18 cellular contexts compared by ENCODE assay signal in the genomic region with DNA sequence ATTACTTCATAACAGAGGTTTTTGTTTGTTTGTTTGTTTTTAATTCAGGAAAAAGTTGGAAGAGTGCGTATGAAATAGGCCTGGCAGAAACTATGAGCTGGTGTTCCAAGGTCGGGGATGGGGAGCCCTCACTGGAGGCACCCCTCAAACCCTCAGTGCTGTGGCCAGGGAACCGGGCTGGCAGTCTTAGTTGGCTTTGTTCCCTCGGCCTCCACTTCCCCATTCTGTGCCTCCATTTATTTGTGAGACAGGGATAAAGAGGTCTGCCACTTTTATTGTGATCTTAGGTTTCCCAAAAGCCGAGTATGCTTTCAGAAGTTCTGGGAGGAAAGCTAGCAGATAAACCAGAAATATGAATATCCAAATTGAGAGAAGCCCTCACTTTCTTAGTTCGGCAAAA. TPM values are rescaled to one million over a fixed set of nuclear protein-coding genes. Genes with fewer than 3 reads are reported as not detected.
A peak's percentile ranks its signal among the peaks of the same experiment; 100 is the strongest.
DNase-seq lines count a peak whose midpoint lies in the region; ATAC-seq lines count a peak whose summit lies in the region.
"Had no signal": no experiment of that assay in that cellular context is flagged by ENCODE, and none has a peak within 500 bp of the region (broad histone marks: within the 10 kb centered on the region; RNA-seq: fewer than 3 reads in every experiment).

No MANE protein-coding gene starts in this region.

- H3K27ac Mint-ChIP-seq in activated CD8-positive, alpha-beta memory T cell treated with anti-CD3 and anti-CD28 coated beads, Interleukin-2, amount 10 ng/mL, durations not matched to agents 7 days and 5 days, result peak overlapping the region; percentile 69
- peak overlapping the region in 2 of 3 donors; percentile 73 to 82 for H3K27ac Mint-ChIP-seq in IgD-negative memory B cell
- peak overlapping the region; percentile 80 for H3K27ac Mint-ChIP-seq in dendritic cell treated with granulocyte-macrophage colony-stimulating factor and Interleukin-4, amounts not matched to agents 40 ng/mL and 50 ng/mL, for 4 days

- H3K9me3 ChIP-seq in skeletal muscle tissue (ENCODE audit: control insufficient read depth in 3 of 3, low read length in 3 of 3), result no peaks in the 10 kb centered on the region
- H3K9me3 ChIP-seq: mucosa of descending colon, tibial artery had no signal

- H3K36me3 Mint-ChIP-seq in activated CD8-positive, alpha-beta memory T cell treated with anti-CD3 and anti-CD28 coated beads, Interleukin-2, amount 10 ng/mL, durations not matched to agents 7 days and 5 days, result peaks cover 11% of the 10 kb centered on the region
- peaks cover 5% of the 10 kb centered on the region for H3K36me3 Mint-ChIP-seq in IgD-negative memory B cell
- peaks cover 82% of the 10 kb centered on the region for H3K36me3 Mint-ChIP-seq in dendritic cell treated with granulocyte-macrophage colony-stimulating factor and Interleukin-4, amounts not matched to agents 40 ng/mL and 50 ng/mL, for 4 days (ENCODE audit: low read depth)

- H3K4me3 Mint-ChIP-seq in activated CD8-positive, alpha-beta memory T cell treated with anti-CD3 and anti-CD28 coated beads, Interleukin-2, amount 10 ng/mL, durations not matched to agents 7 days and 5 days, result no peak overlapping the region
- H3K4me3 Mint-ChIP-seq in IgD-negative memory B cell, result peak overlapping the region in 2 of 4 donors; percentile 64
- no peak overlapping the region for H3K4me3 Mint-ChIP-seq in dendritic cell treated with granulocyte-macrophage colony-stimulating factor and Interleukin-4, amounts not matched to agents 40 ng/mL and 50 ng/mL, for 4 days

- H3K4me1 ChIP-seq in skeletal muscle tissue (ENCODE audit: control insufficient read depth in 3 of 3, insufficient read depth in 3 of 3, low read length in 3 of 3), result peaks cover 81 to 88% (median 86%) of the 10 kb centered on the region in 3 donors

- CTCF ChIA-PET in activated CD8-positive, alpha-beta memory T cell treated with anti-CD3 and anti-CD28 coated beads, Interleukin-2, amount 10 ng/mL, durations not matched to agents 7 days and 5 days (lab: Charles Lee), result interaction anchor here (1.1 to 1.7 kb wide), 7 partner anchors 10 to 471 kb away, joined by 3 to 8 read pairs (median 4); a partner anchor contains a TSS

- peak overlapping the region; percentile 82 for H3K27ac ChIP-seq in skeletal muscle tissue (ENCODE audit: low read depth, low read length)

- intact Hi-C loops in dendritic cell treated with granulocyte-macrophage colony-stimulating factor and Interleukin-4, amounts not matched to agents 40 ng/mL and 50 ng/mL, for 4 days (cut with micrococcal nuclease), result no loop called here

- no peaks in the 10 kb centered on the region for H3K9me3 Mint-ChIP-seq in activated CD8-positive, alpha-beta memory T cell treated with anti-CD3 and anti-CD28 coated beads, Interleukin-2, amount 10 ng/mL, durations not matched to agents 7 days and 5 days (ENCODE audit: low read depth)
- no peaks in the 10 kb centered on the region for H3K9me3 Mint-ChIP-seq in IgD-negative memory B cell
- no peaks in the 10 kb centered on the region for H3K9me3 Mint-ChIP-seq in dendritic cell treated with granulocyte-macrophage colony-stimulating factor and Interleukin-4, amounts not matched to agents 40 ng/mL and 50 ng/mL, for 4 days

- no peak for DNase-seq in activated CD8-positive, alpha-beta memory T cell treated with anti-CD3 and anti-CD28 coated beads, Interleukin-2, amount 10 ng/mL, durations not matched to agents 7 days and 5 days
- no peak for DNase-seq in activated CD8-positive, alpha-beta memory T cell treated with anti-CD3 and anti-CD28 coated beads for 24 hours
- DNase-seq in superior temporal gyrus (ENCODE audit: extremely low spot score) (no peak), AG20443 (ENCODE audit: low spot score) (no peak), AML-193 (lab: John Stamatoyannopoulos, UW) (no peak)
- DNase-seq: ACHN; activated T-cell treated with anti-CD3 and anti-CD28 coated beads, Interleukin-2, amount 50 U/mL, for 1 hour; amniotic stem cell; glutamatergic neuron; mucosa of descending colon; NCI-H2029; NCI-H524 treated with DMSO at 0.1 percent for 48 hours; T-helper 2 cell; tibial artery had no signal

- no peak for ATAC-seq in activated CD8-positive, alpha-beta memory T cell treated with anti-CD3 and anti-CD28 coated beads, Interleukin-2, amount 10 ng/mL, durations not matched to agents 7 days and 5 days
- ATAC-seq: mucosa of descending colon had no signal

- no peaks in the 10 kb centered on the region for H3K27me3 ChIP-seq in skeletal muscle tissue (ENCODE audit: control insufficient read depth in 3 of 3, insufficient read depth in 3 of 3, low read length in 3 of 3)
- H3K27me3 ChIP-seq: tibial artery had no signal

- peaks cover 83% of the 10 kb centered on the region for H3K4me1 Mint-ChIP-seq in activated CD8-positive, alpha-beta memory T cell treated with anti-CD3 and anti-CD28 coated beads, Interleukin-2, amount 10 ng/mL, durations not matched to agents 7 days and 5 days
- peaks cover 52 to 67% (median 54%) of the 10 kb centered on the region in 3 donors for H3K4me1 Mint-ChIP-seq in IgD-negative memory B cell
- peaks cover 78% of the 10 kb centered on the region for H3K4me1 Mint-ChIP-seq in dendritic cell treated with granulocyte-macrophage colony-stimulating factor and Interleukin-4, amounts not matched to agents 40 ng/mL and 50 ng/mL, for 4 days (ENCODE audit: low read depth)

- peak overlapping the region in 2 of 3 donors; percentile 3 to 97 for H3K9ac ChIP-seq in skeletal muscle tissue (ENCODE audit: low read depth in 1 of 3, low read length in 3 of 3)

- H3K36me3 ChIP-seq in skeletal muscle tissue (ENCODE audit: control insufficient read depth in 3 of 3, insufficient read depth in 3 of 3, low read length in 3 of 3), result peaks cover 7 to 17% (median 16%) of the 10 kb centered on the region in 3 donors

- H3K27me3 Mint-ChIP-seq in activated CD8-positive, alpha-beta memory T cell treated with anti-CD3 and anti-CD28 coated beads, Interleukin-2, amount 10 ng/mL, durations not matched to agents 7 days and 5 days, result no peaks in the 10 kb centered on the region
- H3K27me3 Mint-ChIP-seq in IgD-negative memory B cell, result no peaks in the 10 kb centered on the region
- H3K27me3 Mint-ChIP-seq in dendritic cell treated with granulocyte-macrophage colony-stimulating factor and Interleukin-4, amounts not matched to agents 40 ng/mL and 50 ng/mL, for 4 days, result no peaks in the 10 kb centered on the region

- peak overlapping the region in 1 of 3 donors; percentile 95 for H3K4me3 ChIP-seq in skeletal muscle tissue (ENCODE audit: low read length in 3 of 3)
- H3K4me3 ChIP-seq: mucosa of descending colon had no signal

RNA-seq across cellular contexts. Expression of a gene that starts 5.7 kb away (rescaled TPM):
- 10 to 100 TPM; 23.3 to 30.8 TPM for total RNA-seq in activated CD8-positive, alpha-beta memory T cell treated with anti-CD3 and anti-CD28 coated beads, Interleukin-2, amount 10 ng/mL, durations not matched to agents 7 days and 5 days
- polyA plus RNA-seq in IgD-negative memory B cell, result 11.4 TPM
- total RNA-seq in skeletal muscle tissue, result 42.8 TPM

RNA-seq across cellular contexts. Expression of a gene that starts 7.8 kb away (rescaled TPM):
- 10 to 100 TPM; 36.5 to 55.9 TPM for total RNA-seq in activated CD8-positive, alpha-beta memory T cell treated with anti-CD3 and anti-CD28 coated beads, Interleukin-2, amount 10 ng/mL, durations not matched to agents 7 days and 5 days
- 21.1 TPM for polyA plus RNA-seq in IgD-negative memory B cell
- total RNA-seq in skeletal muscle tissue, result 14.6 TPM

RNA-seq across cellular contexts. Expression of a gene that starts 59.6 kb away (rescaled TPM):
- 100 to 1,000 TPM in 1 of 2 experiments, 10 to 100 TPM in 1; 68.7 to 103 TPM for total RNA-seq in activated CD8-positive, alpha-beta memory T cell treated with anti-CD3 and anti-CD28 coated beads, Interleukin-2, amount 10 ng/mL, durations not matched to agents 7 days and 5 days
- 173 TPM for polyA plus RNA-seq in IgD-negative memory B cell
- 1.0 TPM for total RNA-seq in skeletal muscle tissue
- total RNA-seq: epithelial cell of proximal tubule had no signal

Comparison
In these comparisons a context has a peak if more than half of its experiments do, and no peak if none do; other contexts are left out.
1. RNA of a gene that starts 59.6 kb away (total RNA-seq): 68.7 to 103 TPM in activated CD8-positive, alpha-beta memory T cell treated with anti-CD3 and anti-CD28 coated beads, Interleukin-2, amount 10 ng/mL, durations not matched to agents 7 days and 5 days; 1.0 TPM in skeletal muscle tissue (single experiment); every median in the first group is over 10 times any median in the second.
2. Peak in every context shown above with its lines, with median percentiles within 50 percentile points of each other: H3K27ac Mint-ChIP-seq.